Comparison of ENCODE assay signal across 29 cellular contexts in the genomic region with DNA sequence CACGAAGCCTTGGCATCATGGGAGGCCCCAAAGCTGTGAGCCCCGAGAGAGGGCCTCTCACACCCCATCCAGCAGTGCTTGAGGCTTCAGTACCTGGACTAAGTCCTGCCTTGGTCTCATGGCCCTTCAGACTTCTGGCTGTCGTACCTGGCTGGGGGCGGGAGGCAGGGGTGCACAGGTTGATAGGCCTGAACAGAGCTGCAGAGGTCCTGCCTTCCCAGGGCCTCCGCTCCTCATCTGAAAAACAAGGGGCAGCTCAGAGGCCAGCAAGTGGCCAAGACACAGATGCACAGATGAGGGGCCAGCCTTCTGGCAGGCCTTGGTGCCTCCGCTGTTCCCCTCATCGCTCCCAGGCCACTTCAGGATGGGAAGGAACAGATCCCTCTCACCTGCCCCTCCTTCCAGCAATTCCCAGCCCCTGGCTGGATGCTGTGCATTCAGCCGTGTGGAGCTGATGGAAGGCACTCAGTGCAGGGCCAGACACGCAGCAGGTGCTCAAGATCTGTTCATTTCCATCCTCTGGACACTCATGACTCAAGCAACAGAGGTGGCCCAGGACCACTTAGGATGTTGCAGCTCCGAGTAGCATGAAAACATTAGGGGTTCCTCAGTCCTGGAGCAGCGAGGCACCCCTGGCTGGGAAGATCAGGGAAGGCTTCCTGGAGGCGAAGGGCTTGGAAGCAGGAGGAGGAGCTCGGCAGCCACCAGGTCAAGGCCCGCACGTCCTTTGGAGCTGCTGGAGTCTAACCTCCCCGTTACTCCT. TPM values are rescaled to one million over a fixed set of nuclear protein-coding genes. Genes with fewer than 3 reads are reported as not detected.
DNase-seq lines count a peak whose midpoint lies in the region; ATAC-seq, FAIRE-seq and TF ChIP-seq lines count a peak whose summit lies in the region.
"Had no signal": no experiment of that assay in that cellular context is flagged by ENCODE, and none has a peak within 500 bp of the region (broad histone marks: within the 10 kb centered on the region; RNA-seq: fewer than 3 reads in every experiment).

No MANE protein-coding gene starts in this region.

- no peak for TF ChIP-seq CTCF in mammary epithelial cell (conservative IDR thresholded peaks at IDR 0.05 in 1 of 2, IDR thresholded peaks at IDR 0.05 in 1 of 2; ENCODE audit: extremely low read depth in 1 of 2, insufficient read depth in 1 of 2, low read depth in 1 of 2, low read length in 2 of 2)
- no peak for TF ChIP-seq CTCF in kidney (IDR thresholded peaks at IDR 0.05; ENCODE audit: borderline replicate concordance, extremely low read depth, insufficient read depth)
- TF ChIP-seq CTCF in suprapubic skin (IDR thresholded peaks at IDR 0.05) = no peak

- no peak overlapping the region for H3K27ac ChIP-seq in HUES6 (ENCODE audit: low read depth, low read length)
- no peak overlapping the region for H3K27ac ChIP-seq in mammary epithelial cell (ENCODE audit: insufficient read depth, low read depth, low read length)
- H3K27ac ChIP-seq in kidney (ENCODE audit: low read depth in 2 of 2, low read length in 2 of 2) = no peak overlapping the region
- H3K27ac ChIP-seq in suprapubic skin = no peak overlapping the region
- H3K27ac ChIP-seq: VCaP had no signal

- no peaks in the 10 kb centered on the region for H3K36me3 ChIP-seq in HUES6 (ENCODE audit: control insufficient read depth, insufficient read depth, low read length)
- no peaks in the 10 kb centered on the region for H3K36me3 ChIP-seq in mammary epithelial cell (ENCODE audit: insufficient read depth, low read length)
- H3K36me3 ChIP-seq in kidney (ENCODE audit: control insufficient read depth in 1 of 2, insufficient read depth in 2 of 2, low read length in 2 of 2) = no peaks in the 10 kb centered on the region
- H3K36me3 ChIP-seq in suprapubic skin = no peaks in the 10 kb centered on the region

- CTCF ChIA-PET in mammary epithelial cell (lab: Charles Lee; ENCODE audit: low non-redundant PET) = no interaction called here

- intact Hi-C loops in mammary epithelial cell (cut with micrococcal nuclease) (no loop called here), kidney (cut with DNase I) (no loop called here)

- DNase-seq in mammary epithelial cell (no peak), kidney (peak; percentile 63), suprapubic skin (ENCODE audit: low spot score in 2 of 2) (no peak)
- no peak for DNase-seq in activated T-cell treated with anti-CD3 and anti-CD28 coated beads, Interleukin-2, amount 50 U/mL, for 1 hour
- DNase-seq: ACHN; activated CD4-positive, alpha-beta T cell treated with anti-CD3 and anti-CD28 coated beads for 4 hours; activated CD8-positive, alpha-beta T cell treated with anti-CD3 and anti-CD28 coated beads, Interleukin-2, amount 10 ng/mL, durations not matched to agents 7 days and 5 days; activated naive CD4-positive, alpha-beta T cell treated with anti-CD3 and anti-CD28 coated beads, Interleukin-2, amount 50 U/mL, for 16 hours; CD4-positive, alpha-beta memory T cell; GOT3; KBM-7; left ventricle myocardium superior; midbrain; naive B cell; NCI-H1105; NCI-H187 treated with DMSO at 0.1 percent for 48 hours; NCI-H345; nucleus accumbens; SIG-M5; stimulated activated naive B cell treated with anti-CD40 and anti-IgM and Interleukin-4, amounts not matched to agents 10 μg/mL and 1 μg/mL and 100 μg/mL, for 72 hours; SW 1271; T1000 had no signal

- H3K4me3 ChIP-seq in HUES6 (ENCODE audit: low read depth, low read length) (peak overlapping the region; percentile 61; the same call in 1 of the 2 replicates), mammary epithelial cell (replicated peaks in 1 of 3; ENCODE audit: insufficient read depth in 1 of 3, low read depth in 2 of 3, low read length in 3 of 3) (peak overlapping the region in 1 of 3 experiments; percentile 57), kidney (ENCODE audit: low read length in 2 of 2) (no peak overlapping the region), suprapubic skin (peak overlapping the region; percentile 42)

- in situ Hi-C loops in mammary epithelial cell (cut with MboI; ENCODE audit: low sequenced_read_pairs in 2 of 2) = no loop called here

- no peak overlapping the region for H3K9ac ChIP-seq in HUES6 (ENCODE audit: low read length)
- no peak overlapping the region for H3K9ac ChIP-seq in mammary epithelial cell (ENCODE audit: insufficient read depth, low read length)
- no peak overlapping the region for H3K9ac ChIP-seq in kidney (ENCODE audit: low read length in 2 of 2)

- peaks cover 8% of the 10 kb centered on the region; the same call in 1 of the 2 replicates for H3K9me3 ChIP-seq in HUES6 (ENCODE audit: control insufficient read depth, insufficient read depth, low read depth, low read length)
- H3K9me3 ChIP-seq in mammary epithelial cell (replicated peaks; ENCODE audit: insufficient read depth, low read length) = no peaks in the 10 kb centered on the region
- H3K9me3 ChIP-seq in kidney (ENCODE audit: control insufficient read depth in 1 of 2, low read length in 2 of 2) = no peaks in the 10 kb centered on the region
- no peaks in the 10 kb centered on the region for H3K9me3 ChIP-seq in suprapubic skin

- WGBS in mammary epithelial cell (ENCODE audit: low coverage, missing lambda C conversion rate) = 81% methylated on average over 15 of the region's 16 CpGs
- 86% methylated on average over 11 of the region's 16 CpGs for WGBS in suprapubic skin

- TF ChIP-seq POLR2A in suprapubic skin (IDR thresholded peaks at IDR 0.05) = no peak

- H3K4me1 ChIP-seq in HUES6 (ENCODE audit: control insufficient read depth, insufficient read depth, low read length) (peaks cover 43% of the 10 kb centered on the region), mammary epithelial cell (ENCODE audit: insufficient read depth, low read length) (peaks cover 51% of the 10 kb centered on the region), kidney (ENCODE audit: control insufficient read depth in 1 of 2, insufficient read depth in 1 of 2, low read depth in 1 of 2, low read length in 2 of 2) (peaks cover 0 to 2% of the 10 kb centered on the region in 2 donors), suprapubic skin (peaks cover 19% of the 10 kb centered on the region)

- no peak for TF ChIP-seq EP300 in suprapubic skin (IDR thresholded peaks at IDR 0.05)

- dilution Hi-C loops in mammary epithelial cell (cut with HindIII; ENCODE audit: low sequenced_read_pairs) = no loop called here

- no peak overlapping the region for H2AFZ ChIP-seq in mammary epithelial cell (ENCODE audit: low read depth, low read length)

- H3K4me2 ChIP-seq in mammary epithelial cell (ENCODE audit: insufficient read depth, low read depth, low read length) = peak overlapping the region; percentile 67

- no peak for FAIRE-seq in kidney (lab: Jason Lieb, UNC)
- FAIRE-seq: GM19239, HTR-8/SVneo had no signal

- no peaks in the 10 kb centered on the region for H4K20me1 ChIP-seq in mammary epithelial cell (ENCODE audit: insufficient read depth, low read length)

- H3K79me2 ChIP-seq in mammary epithelial cell (ENCODE audit: insufficient read depth, low read length) = no peaks in the 10 kb centered on the region

- BruUV-seq in mammary epithelial cell (replicated peaks; lab: Mats Ljungman, UMichigan) = no TSS peak

- no peak for ATAC-seq in HG03108 (IDR thresholded peaks at IDR 0.05; ENCODE audit: unreplicated experiment)
- ATAC-seq in HG02970 (IDR thresholded peaks at IDR 0.05; ENCODE audit: low FRiP score, unreplicated experiment) = no peak
- ATAC-seq: activated CD8-positive, alpha-beta T cell treated with anti-CD3 and anti-CD28 coated beads, Interleukin-2, amount 10 ng/mL, durations not matched to agents 7 days and 5 days; left ventricle myocardium superior; Panc1; stimulated activated naive B cell treated with anti-CD40 and anti-IgM and Interleukin-4, amounts not matched to agents 10 μg/mL and 1 μg/mL and 100 μg/mL, for 72 hours had no signal

- H3K27me3 ChIP-seq in HUES6 (ENCODE audit: control insufficient read depth, insufficient read depth, low read length) (peaks cover 8% of the 10 kb centered on the region; the same call in 1 of the 2 replicates), mammary epithelial cell (ENCODE audit: insufficient read depth, low read length) (no peaks in the 10 kb centered on the region), suprapubic skin (no peaks in the 10 kb centered on the region)

RNA-seq across cellular contexts. Expression of gene ZNF185, which starts 1.4 kb away (rescaled TPM):
- total RNA-seq in mammary epithelial cell (10 to 100 TPM; 35.2 to 46.6 TPM), kidney (24.3 TPM), suprapubic skin (10 to 100 TPM; 50.1 to 81.3 (median 66.1) TPM)
- polyA plus RNA-seq in mammary epithelial cell (30.2 TPM), kidney (ENCODE audit: insufficient read depth, low read depth, low replicate concordance) (12.0 TPM)
- 31.5 TPM for polyA minus RNA-seq in mammary epithelial cell

Comparison
In these comparisons a context has a peak if more than half of its experiments do, and no peak if none do; other contexts are left out.
1. H3K4me3 ChIP-seq: peak in HUES6 (single experiment) and suprapubic skin (single experiment); none in kidney (0 of 2).